32 cellular contexts compared by ENCODE assay signal in genomic region chr6:162562041-162562440, GRCh38.
"Had no signal": no experiment of that assay in that cellular context is flagged by ENCODE, and none has a peak within 500 bp of the region (broad histone marks: within the 10 kb centered on the region; RNA-seq: fewer than 3 reads in every experiment).

No MANE protein-coding gene starts in this region.

- H3K36me3 ChIP-seq: adrenal gland, ascending aorta, brain microvascular endothelial cell, breast epithelium, cardiac muscle cell had no signal

- H3K9me3 ChIP-seq: body of pancreas had no signal

- H3K27ac ChIP-seq: adrenal gland, ascending aorta, body of pancreas, brain microvascular endothelial cell, breast epithelium, cardiac muscle cell had no signal

- ATAC-seq: activated naive CD4-positive, alpha-beta T cell treated with anti-CD3 and anti-CD28 coated beads, Interleukin-2, amount 50 U/mL, for 72 hours; activated naive CD8-positive, alpha-beta T cell treated with anti-CD3 and anti-CD28 coated beads, Interleukin-2, amount 50 U/mL, for 24 hours; activated T-cell treated with anti-CD3 and anti-CD28 coated beads, Interleukin-2, amount 50 U/mL, for 4 hours; activated T-cell treated with anti-CD3 and anti-CD28 coated beads, Interleukin-2, amount 50 U/mL, for 72 hours; activated T-helper 17 cell treated with anti-CD3 and anti-CD28 coated beads, Interleukin-2, amount 50 U/mL, for 72 hours; body of pancreas had no signal

- H3K4me3 ChIP-seq: adrenal gland, ascending aorta, body of pancreas, breast epithelium, cardiac muscle cell had no signal

- DNase-seq: activated effector memory CD4-positive, alpha-beta T cell treated with anti-CD3 and anti-CD28 coated beads, Interleukin-2, amount 50 U/mL, for 16 hours; activated effector memory CD4-positive, alpha-beta T cell treated with Interleukin-2 at 50 U/mL for 16 hours; activated gamma-delta T cell; activated gamma-delta T cell treated with Interleukin-2 at 50 U/mL for 16 hours; activated naive CD4-positive, alpha-beta T cell; activated naive CD4-positive, alpha-beta T cell treated with anti-CD3 and anti-CD28 coated beads for 36 hours; activated naive CD4-positive, alpha-beta T cell treated with anti-CD3 and anti-CD28 coated beads, Interleukin-2, amount 10 ng/mL, durations not matched to agents 7 days and 5 days; activated naive CD4-positive, alpha-beta T cell treated with anti-CD3 and anti-CD28 coated beads, Interleukin-2, amount 50 U/mL, for 16 hours; activated naive CD4-positive, alpha-beta T cell treated with Interleukin-2 at 50 U/mL for 16 hours; activated naive CD8-positive, alpha-beta T cell treated with anti-CD3 and anti-CD28 coated beads for 36 hours; activated naive CD8-positive, alpha-beta T cell treated with anti-CD3 and anti-CD28 coated beads, Interleukin-2, amount 10 ng/mL, durations not matched to agents 7 days and 5 days; activated naive CD8-positive, alpha-beta T cell treated with anti-CD3 and anti-CD28 coated beads, Interleukin-2, amount 50 U/mL, for 24 hours; activated T-cell treated with anti-CD3 and anti-CD28 coated beads for 4 hours; activated T-cell treated with anti-CD3 and anti-CD28 coated beads, Interleukin-2, amount 50 U/mL, for 1 hour; activated T-cell treated with anti-CD3 and anti-CD28 coated beads, Interleukin-2, amount 50 U/mL, for 24 hours; activated T-cell treated with anti-CD3 and anti-CD28 coated beads, Interleukin-2, amount 50 U/mL, for 4 hours; activated T-cell treated with anti-CD3 and anti-CD28 coated beads, Interleukin-2, amount 50 U/mL, for 48 hours; activated T-cell treated with anti-CD3 and anti-CD28 coated beads, Interleukin-2, amount 50 U/mL, for 72 hours; adrenal gland; amniotic stem cell; amygdala; anterior cingulate cortex; aorta; body of pancreas; brain microvascular endothelial cell; central memory CD4-positive, alpha-beta T cell; cerebellar nuclear complex had no signal

- H3K27me3 ChIP-seq: adrenal gland, ascending aorta, body of pancreas, brain microvascular endothelial cell, breast epithelium, cardiac muscle cell had no signal

- H3K4me1 ChIP-seq: adrenal gland, ascending aorta, body of pancreas, breast epithelium had no signal
